ENCODE assay signal across 12 cellular contexts in genomic region chr6:70415247-70415646, GRCh38. TPM values are rescaled to one million over a fixed set of nuclear protein-coding genes. Genes with fewer than 3 reads are reported as not detected.
DNase-seq lines count a peak whose midpoint lies in the region; ATAC-seq and TF ChIP-seq lines count a peak whose summit lies in the region.
"Had no signal": no experiment of that assay in that cellular context is flagged by ENCODE, and none has a peak within 500 bp of the region (broad histone marks: within the 10 kb centered on the region; RNA-seq: fewer than 3 reads in every experiment).

No MANE protein-coding gene starts in this region.

- POLR2A ChIA-PET in CD8-positive, alpha-beta T cell (lab: Charles Lee), result interaction anchor here (0.6 kb wide), 1 partner anchor 705 kb away, joined by 3 read pairs; no protein-coding TSS in a partner anchor
- POLR2A ChIA-PET in activated B cell treated with CpG ODN at 0.5 μM for 24 hours (lab: Charles Lee), result interaction anchor here (1.0 kb wide), 1 partner anchor 152 kb away, joined by 3 read pairs; the partner anchor contains the start of gene SDHAF4

- H2BK15ac ChIP-seq in mesenchymal stem cell (ENCODE audit: low read depth, poor library complexity, severe bottlenecking), result no peak overlapping the region

- H3K27me3 Mint-ChIP-seq in CD8-positive, alpha-beta T cell (ENCODE audit: low read depth), result no peaks in the 10 kb centered on the region
- H3K27me3 Mint-ChIP-seq in GM23338 (ENCODE audit: insufficient read depth, low read depth, poor library complexity) (peaks cover 13% of the 10 kb centered on the region), activated B cell treated with CpG ODN at 0.5 μM for 24 hours (no peaks in the 10 kb centered on the region)

- CTCF ChIA-PET in CD8-positive, alpha-beta T cell (lab: Charles Lee), result no interaction called here
- CTCF ChIA-PET in activated B cell treated with CpG ODN at 0.5 μM for 24 hours (lab: Charles Lee), result no interaction called here

- no peak overlapping the region for H2AK5ac ChIP-seq in mesenchymal stem cell (ENCODE audit: low read length, severe bottlenecking)

- H3K18ac ChIP-seq in mesenchymal stem cell (ENCODE audit: low read depth in 1 of 2, low read length in 2 of 2), result no peak overlapping the region

- no peak overlapping the region for H2AFZ ChIP-seq in GM23338
- H2AFZ ChIP-seq in mesenchymal stem cell (ENCODE audit: low read depth, low read length), result no peak overlapping the region

- H3K27ac ChIP-seq in CD8-positive, alpha-beta T cell (ENCODE audit: low read depth, low read length), result no peak overlapping the region
- no peak overlapping the region for H3K27ac ChIP-seq in GM23338 (ENCODE audit: low read depth)
- H3K27ac ChIP-seq in mesenchymal stem cell (ENCODE audit: low read length, poor library complexity, severe bottlenecking), result no peak overlapping the region
- H3K27ac ChIP-seq in right cardiac atrium (ENCODE audit: low read length), result no peak overlapping the region

- peaks cover 69% of the 10 kb centered on the region for H3K79me2 ChIP-seq in GM23338 (replicated peaks; ENCODE audit: insufficient read depth)

- no peak overlapping the region for H3K9ac ChIP-seq in mesenchymal stem cell (ENCODE audit: low read length)

- H3K23ac ChIP-seq in mesenchymal stem cell (ENCODE audit: low read length in 2 of 2), result no peak overlapping the region

- H3K36me3 ChIP-seq in CD8-positive, alpha-beta T cell (ENCODE audit: insufficient read depth, low read length), result no peaks in the 10 kb centered on the region
- peaks cover 7% of the 10 kb centered on the region; the same call in 1 of the 2 replicates for H3K36me3 ChIP-seq in GM23338 (ENCODE audit: insufficient read depth)
- H3K36me3 ChIP-seq in mesenchymal stem cell (ENCODE audit: control insufficient read depth in 1 of 2, insufficient read depth in 2 of 2, low read depth in 1 of 2, low read length in 2 of 2), result peaks cover 3 to 5% of the 10 kb centered on the region in 2 experiments

- H3K14ac ChIP-seq in mesenchymal stem cell (ENCODE audit: low read length in 2 of 2), result no peak overlapping the region

- no peaks in the 10 kb centered on the region for H3K27me3 ChIP-seq in CD8-positive, alpha-beta T cell (ENCODE audit: insufficient read depth, low read length)
- H3K27me3 ChIP-seq in GM23338 (ENCODE audit: insufficient read depth), result no peaks in the 10 kb centered on the region
- no peaks in the 10 kb centered on the region for H3K27me3 ChIP-seq in mesenchymal stem cell (ENCODE audit: control insufficient read depth in 1 of 2, insufficient read depth in 1 of 2, low read length in 2 of 2)
- no peaks in the 10 kb centered on the region for H3K27me3 ChIP-seq in right cardiac atrium (ENCODE audit: control insufficient read depth, insufficient read depth)

- peak overlapping the region; percentile 3 for H3K27ac Mint-ChIP-seq in CD8-positive, alpha-beta T cell
- 0 out of 2 replicates have a peak overlapping the region, but pooled peaks have one; percentile 65 for H3K27ac Mint-ChIP-seq in GM23338
- no peak overlapping the region for H3K27ac Mint-ChIP-seq in activated B cell treated with CpG ODN at 0.5 μM for 24 hours

- H3K9me3 Mint-ChIP-seq in CD8-positive, alpha-beta T cell, result no peaks in the 10 kb centered on the region
- no peaks in the 10 kb centered on the region for H3K9me3 Mint-ChIP-seq in GM23338
- H3K9me3 Mint-ChIP-seq in activated B cell treated with CpG ODN at 0.5 μM for 24 hours, result no peaks in the 10 kb centered on the region

- no peak overlapping the region for H2BK12ac ChIP-seq in mesenchymal stem cell (ENCODE audit: low read length in 2 of 2)

- peaks cover 24% of the 10 kb centered on the region for H3K4me1 Mint-ChIP-seq in CD8-positive, alpha-beta T cell (ENCODE audit: low read depth)
- peaks cover 12% of the 10 kb centered on the region for H3K4me1 Mint-ChIP-seq in GM23338
- H3K4me1 Mint-ChIP-seq in activated B cell treated with CpG ODN at 0.5 μM for 24 hours, result peaks cover 23% of the 10 kb centered on the region

- no peak for DNase-seq in CD8-positive, alpha-beta T cell
- DNase-seq in GM23338 (ENCODE audit: low spot score) (no peak), activated B cell treated with CpG ODN at 0.5 μM for 24 hours (no peak), mesenchymal stem cell (peak; percentile 3), right cardiac atrium (no peak), foreskin fibroblast (no peak), GDM1 (lab: John Stamatoyannopoulos, UW) (no peak), OCI-M2 (lab: John Stamatoyannopoulos, UW; ENCODE audit: unreplicated experiment) (no peak)
- DNase-seq: EL, islet precursor cell, NCI-H524, substantia nigra had no signal

- H4K91ac ChIP-seq in mesenchymal stem cell (ENCODE audit: low read length), result no peak overlapping the region

- H4K20me1 ChIP-seq in GM23338 (replicated peaks; ENCODE audit: insufficient read depth), result peaks cover 4% of the 10 kb centered on the region; the same call in 1 of the 2 replicates

- peaks cover 8% of the 10 kb centered on the region for H3K4me1 ChIP-seq in CD8-positive, alpha-beta T cell (ENCODE audit: insufficient read depth, low read length)
- peaks cover 8% of the 10 kb centered on the region for H3K4me1 ChIP-seq in GM23338 (ENCODE audit: insufficient read depth)
- H3K4me1 ChIP-seq in mesenchymal stem cell (ENCODE audit: control insufficient read depth, insufficient read depth, low read depth, low read length), result peaks cover 3% of the 10 kb centered on the region
- H3K4me1 ChIP-seq in right cardiac atrium (ENCODE audit: control insufficient read depth, insufficient read depth, low read length), result no peaks in the 10 kb centered on the region

- H3K4me3 Mint-ChIP-seq in CD8-positive, alpha-beta T cell, result peak overlapping the region; percentile 35
- peak overlapping the region; percentile 92 for H3K4me3 Mint-ChIP-seq in GM23338
- peak overlapping the region; percentile 50 for H3K4me3 Mint-ChIP-seq in activated B cell treated with CpG ODN at 0.5 μM for 24 hours

- H3K4me3 ChIP-seq in CD8-positive, alpha-beta T cell (ENCODE audit: low read depth, low read length), result no peak overlapping the region
- H3K4me3 ChIP-seq in GM23338 (peak overlapping the region; percentile 87), mesenchymal stem cell (ENCODE audit: insufficient read depth in 1 of 2, low read depth in 1 of 2, low read length in 2 of 2) (no peak overlapping the region), right cardiac atrium (ENCODE audit: low read length) (no peak overlapping the region), foreskin fibroblast (ENCODE audit: low read depth in 1 of 2, low read length in 2 of 2) (no peak overlapping the region)

- H3K4ac ChIP-seq in mesenchymal stem cell (ENCODE audit: low read depth in 1 of 2, low read length in 2 of 2), result no peak overlapping the region

- peaks cover 21% of the 10 kb centered on the region for H3K36me3 Mint-ChIP-seq in CD8-positive, alpha-beta T cell
- H3K36me3 Mint-ChIP-seq in GM23338 (ENCODE audit: low read depth) (peaks cover 25% of the 10 kb centered on the region), activated B cell treated with CpG ODN at 0.5 μM for 24 hours (ENCODE audit: low read depth) (peaks cover 23% of the 10 kb centered on the region)

- H3K9me3 ChIP-seq in CD8-positive, alpha-beta T cell (ENCODE audit: low read length), result no peaks in the 10 kb centered on the region
- H3K9me3 ChIP-seq in mesenchymal stem cell (ENCODE audit: control insufficient read depth, low read length) (no peaks in the 10 kb centered on the region), right cardiac atrium (ENCODE audit: control insufficient read depth, low read length) (no peaks in the 10 kb centered on the region)

- ATAC-seq in CD8-positive, alpha-beta T cell, result no peak
- no peak for ATAC-seq in GM23338
- ATAC-seq in activated B cell treated with CpG ODN at 0.5 μM for 24 hours (ENCODE audit: low read depth), result no peak
- no peak for ATAC-seq in right cardiac atrium

- intact Hi-C loops in CD8-positive, alpha-beta T cell (cut with DNase I, micrococcal nuclease), result loop anchor here (2.0 to 5.0 kb wide), 2 partner anchors 46 to 618 kb away; partner anchors contain the start of gene LMBRD1 (in 1 of the 2)
- intact Hi-C loops in activated B cell treated with CpG ODN at 0.5 μM for 24 hours (cut with micrococcal nuclease) (loop anchor here (2.0 kb wide), 1 partner anchor 14 kb away; no protein-coding TSS in a partner anchor), right cardiac atrium (cut with DNase I) (no loop called here)

- no peak overlapping the region for H2BK120ac ChIP-seq in mesenchymal stem cell (ENCODE audit: low read depth, low read length)

- no peak for TF ChIP-seq CTCF in CD8-positive, alpha-beta T cell (IDR thresholded peaks at IDR 0.05)
- TF ChIP-seq CTCF in GM23338 (conservative IDR thresholded peaks at IDR 0.05; ENCODE audit: low read depth in 2 of 2) (no peak), activated B cell treated with CpG ODN at 0.5 μM for 24 hours (IDR thresholded peaks at IDR 0.05) (no peak), foreskin fibroblast (IDR thresholded peaks at IDR 0.05; ENCODE audit: low read depth, low read length) (no peak)

- H2BK5ac ChIP-seq in mesenchymal stem cell (ENCODE audit: low read depth, low read length, poor library complexity, severe bottlenecking), result no peak overlapping the region

- no peak overlapping the region for H4K8ac ChIP-seq in mesenchymal stem cell (ENCODE audit: low read length)

- H3K4me2 ChIP-seq in GM23338, result peak overlapping the region; percentile 79
- no peak overlapping the region for H3K4me2 ChIP-seq in mesenchymal stem cell (ENCODE audit: low read length, poor library complexity, severe bottlenecking)

- no peaks in the 10 kb centered on the region for H3F3A ChIP-seq in GM23338 (replicated peaks; ENCODE audit: low read depth)

- H3K79me1 ChIP-seq in mesenchymal stem cell (replicated peaks; ENCODE audit: low read length, poor library complexity, severe bottlenecking), result peaks cover 20% of the 10 kb centered on the region

- H3K9me2 ChIP-seq in GM23338 (ENCODE audit: insufficient read depth), result no peaks in the 10 kb centered on the region

TF ChIP-seq in GM23338, 12 proteins besides CTCF, POLR2A, EP300 and RAD21 (continues in another document):
- TF ChIP-seq EZH2phosphoT487 (IDR thresholded peaks at IDR 0.05; ENCODE audit: unreplicated experiment), result no peak

RNA-seq across cellular contexts. Expression of gene FAM135A, which starts 1.9 kb away (rescaled TPM):
- 1 to 10 TPM; 5.8 to 6.5 TPM for total RNA-seq in CD8-positive, alpha-beta T cell
- 65.8 and 68.7 TPM in 2 replicates for total RNA-seq in GM23338 (2014; rRNA removed; shearing (Covaris generic))
- polyA plus RNA-seq in GM23338 (2016; fragmentation: Nextera tagmentation; extraction: Ambion mirVana) (24.8 and 35.2 TPM in 2 replicates), right cardiac atrium (7.7 TPM)
- total RNA-seq in activated B cell treated with CpG ODN at 0.5 μM for 24 hours (15.6 and 18.2 TPM in 2 replicates), right cardiac atrium (10 to 100 TPM; 16.5 to 19.3 (median 18.1) TPM)
- 4.1 TPM for polyA plus RNA-seq in mesenchymal stem cell (2013, experiment 1 of 2)
- polyA plus RNA-seq in mesenchymal stem cell (2013, experiment 2 of 2), result 4.8 TPM

Comparison
In these comparisons a context has a peak if more than half of its experiments do, and no peak if none do; other contexts are left out.
1. H3K4me3 Mint-ChIP-seq: peak in every context shown above with its lines; median percentile 92 in GM23338; 50 in activated B cell treated with CpG ODN at 0.5 μM for 24 hours; 35 in CD8-positive, alpha-beta T cell.
2. intact Hi-C loops: an anchor here in CD8-positive, alpha-beta T cell (2.0 to 5.0 kb wide) and activated B cell treated with CpG ODN at 0.5 μM for 24 hours (2.0 kb wide); none called in right cardiac atrium.